In genomic region chr1:96660503-96660902, GRCh38 we compare ENCODE assay signal across 23 cellular contexts.
DNase-seq lines count a peak whose midpoint lies in the region; ATAC-seq, FAIRE-seq and TF ChIP-seq lines count a peak whose summit lies in the region.
"Had no signal": no experiment of that assay in that cellular context is flagged by ENCODE, and none has a peak within 500 bp of the region (broad histone marks: within the 10 kb centered on the region; RNA-seq: fewer than 3 reads in every experiment).

No MANE protein-coding gene starts in this region.

- no peak overlapping the region for H3K4me3 ChIP-seq in bronchial epithelial cell (ENCODE audit: low read depth, low read length)
- H3K4me3 ChIP-seq in kidney epithelial cell (ENCODE audit: low read depth, low read length) = no peak overlapping the region
- H3K4me3 ChIP-seq: lung, pancreas, stomach had no signal

- H3K4me3 Mint-ChIP-seq in HFFc6 = no peak overlapping the region
- H3K4me3 Mint-ChIP-seq: activated T-helper 17 cell treated with anti-CD3 and anti-CD28 coated beads, Interleukin-2, amount 50 U/mL, for 72 hours; naive B cell had no signal

- H3K4me1 Mint-ChIP-seq in HFFc6 (ENCODE audit: low read depth) = no peaks in the 10 kb centered on the region
- H3K4me1 Mint-ChIP-seq: activated T-helper 17 cell treated with anti-CD3 and anti-CD28 coated beads, Interleukin-2, amount 50 U/mL, for 72 hours; naive B cell had no signal

- H3K36me3 ChIP-seq in bronchial epithelial cell (ENCODE audit: control insufficient read depth, insufficient read depth, low read length) = no peaks in the 10 kb centered on the region
- no peaks in the 10 kb centered on the region for H3K36me3 ChIP-seq in kidney epithelial cell (ENCODE audit: control insufficient read depth, insufficient read depth, low read length)
- H3K36me3 ChIP-seq: pancreas, stomach had no signal

- DNase-seq in AG09319 (ENCODE audit: extremely low read depth, low read depth) (peak; percentile 3), HFFc6 (peak; percentile 2), bronchial epithelial cell (ENCODE audit: low read depth) (peak; percentile 22), kidney epithelial cell (ENCODE audit: low read depth) (peak; percentile 4), T1000 (lab: John Stamatoyannopoulos, UW) (no peak), G401 (ENCODE audit: low spot score) (no peak)
- DNase-seq in stimulated activated CD4-positive, alpha-beta T cell treated with anti-CD3 and anti-CD28 coated beads, Interleukin-1b, Interleukin-23, amount 100 ng/mL, for 48 hours = no peak
- DNase-seq: activated CD4-positive, CD25-positive, alpha-beta regulatory T cell treated with anti-CD3 and anti-CD28 coated beads, Interleukin-2, amount 50 U/mL, for 72 hours; amygdala; Caco-2; GF-D8; naive B cell; NCI-H1417 treated with DMSO at 0.1 percent for 48 hours; NCI-H82; pancreas; PC-3; SK-N-SH; stomach; T-helper 9 cell had no signal

- ATAC-seq in GM18861 (IDR thresholded peaks at IDR 0.05; ENCODE audit: unreplicated experiment) = no peak
- ATAC-seq: activated T-helper 17 cell treated with anti-CD3 and anti-CD28 coated beads, Interleukin-2, amount 50 U/mL, for 72 hours; pancreas; PC-3; sciatic nerve had no signal

- peaks cover 5% of the 10 kb centered on the region; the same call in 1 of the 2 replicates for H3K9me3 Mint-ChIP-seq in HFFc6

- H3K27ac Mint-ChIP-seq in HFFc6 = no peak overlapping the region
- H3K27ac Mint-ChIP-seq: activated T-helper 17 cell treated with anti-CD3 and anti-CD28 coated beads, Interleukin-2, amount 50 U/mL, for 72 hours; naive B cell had no signal

- no peak for TF ChIP-seq CTCF in AG09319 (IDR thresholded peaks at IDR 0.05; ENCODE audit: low read depth, low read length)
- no peak for TF ChIP-seq CTCF in HFFc6 (IDR thresholded peaks at IDR 0.05)
- TF ChIP-seq CTCF in bronchial epithelial cell (IDR thresholded peaks at IDR 0.05; ENCODE audit: insufficient read depth, low read length, severe bottlenecking) = no peak
- TF ChIP-seq CTCF in kidney epithelial cell (IDR thresholded peaks at IDR 0.05; ENCODE audit: insufficient read depth, low read length, poor library complexity, severe bottlenecking) = no peak

- no peak for FAIRE-seq in bronchial epithelial cell (lab: Jason Lieb, UNC)
- FAIRE-seq: pancreas had no signal

- in situ Hi-C loops in G401 (cut with HindIII; ENCODE audit: low sequenced_read_pairs) = no loop called here

- no peaks in the 10 kb centered on the region for H3K36me3 Mint-ChIP-seq in HFFc6 (ENCODE audit: low read depth)
- H3K36me3 Mint-ChIP-seq: naive B cell had no signal

- H3K27me3 Mint-ChIP-seq in HFFc6 (ENCODE audit: insufficient read depth) = no peaks in the 10 kb centered on the region
- H3K27me3 Mint-ChIP-seq: activated T-helper 17 cell treated with anti-CD3 and anti-CD28 coated beads, Interleukin-2, amount 50 U/mL, for 72 hours had no signal

- no peaks in the 10 kb centered on the region for H3K27me3 ChIP-seq in bronchial epithelial cell (ENCODE audit: control insufficient read depth, insufficient read depth, low read length)
- no peaks in the 10 kb centered on the region for H3K27me3 ChIP-seq in kidney epithelial cell (ENCODE audit: control insufficient read depth, insufficient read depth, low read length)
- H3K27me3 ChIP-seq: pancreas, stomach had no signal

Comparison
In these comparisons a context has a peak if more than half of its experiments do, and no peak if none do; other contexts are left out.
1. DNase-seq: peak in AG09319 (single experiment), HFFc6 (single experiment), bronchial epithelial cell (single experiment) and kidney epithelial cell (single experiment); none in stimulated activated CD4-positive, alpha-beta T cell treated with anti-CD3 and anti-CD28 coated beads, Interleukin-1b, Interleukin-23, amount 100 ng/mL, for 48 hours (single experiment), T1000 (single experiment) and G401 (single experiment).